Comparison of ENCODE assay signal across 28 cellular contexts in the genomic region with DNA sequence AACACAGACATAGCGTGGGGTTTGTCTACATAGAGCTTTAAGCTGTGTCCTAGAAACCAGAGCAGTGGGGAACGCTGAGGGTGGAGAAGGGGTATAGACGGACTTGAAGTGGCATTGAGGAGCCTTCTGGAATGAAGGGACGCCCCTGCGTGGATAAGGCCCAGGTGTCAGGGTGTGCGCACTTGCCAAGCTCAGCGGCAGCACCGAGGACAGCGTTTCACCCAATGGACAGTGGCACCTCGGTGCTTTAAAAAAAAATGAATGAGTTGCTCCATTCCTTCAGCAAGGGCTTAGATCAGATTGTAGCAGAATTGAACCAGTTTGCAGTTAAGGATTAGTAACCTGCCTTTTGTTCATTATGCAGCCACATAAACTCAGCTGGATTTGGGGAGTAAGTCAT.
"Had no signal": no experiment of that assay in that cellular context is flagged by ENCODE, and none has a peak within 500 bp of the region (broad histone marks: within the 10 kb centered on the region; RNA-seq: fewer than 3 reads in every experiment).

No MANE protein-coding gene starts in this region.

- H3K27ac Mint-ChIP-seq: activated naive CD4-positive, alpha-beta T cell treated with anti-CD3 and anti-CD28 coated beads, Interleukin-2, amount 10 ng/mL, durations not matched to agents 7 days and 5 days; activated naive CD8-positive, alpha-beta T cell treated with anti-CD3 and anti-CD28 coated beads, Interleukin-2, amount 50 U/mL, for 24 hours; immature natural killer cell; mesothelial cell of epicardium had no signal

- H3K9me3 Mint-ChIP-seq: activated naive CD4-positive, alpha-beta T cell treated with anti-CD3 and anti-CD28 coated beads, Interleukin-2, amount 10 ng/mL, durations not matched to agents 7 days and 5 days; activated naive CD8-positive, alpha-beta T cell treated with anti-CD3 and anti-CD28 coated beads, Interleukin-2, amount 50 U/mL, for 24 hours; immature natural killer cell; naive B cell; nephron progenitor cell had no signal

- H3K27me3 Mint-ChIP-seq: activated naive CD4-positive, alpha-beta T cell treated with anti-CD3 and anti-CD28 coated beads, Interleukin-2, amount 10 ng/mL, durations not matched to agents 7 days and 5 days; activated naive CD8-positive, alpha-beta T cell treated with anti-CD3 and anti-CD28 coated beads, Interleukin-2, amount 50 U/mL, for 24 hours; naive B cell had no signal

- H3K4me1 Mint-ChIP-seq: activated naive CD4-positive, alpha-beta T cell treated with anti-CD3 and anti-CD28 coated beads, Interleukin-2, amount 10 ng/mL, durations not matched to agents 7 days and 5 days; immature natural killer cell had no signal

- H3K4me3 Mint-ChIP-seq: activated naive CD4-positive, alpha-beta T cell treated with anti-CD3 and anti-CD28 coated beads, Interleukin-2, amount 10 ng/mL, durations not matched to agents 7 days and 5 days; activated naive CD8-positive, alpha-beta T cell treated with anti-CD3 and anti-CD28 coated beads, Interleukin-2, amount 50 U/mL, for 24 hours; immature natural killer cell; mesothelial cell of epicardium; nephron progenitor cell had no signal

- H3K4me1 ChIP-seq: gastroesophageal sphincter, prostate gland had no signal

- FAIRE-seq: endothelial cell of umbilical vein, kidney, urothelium cell line had no signal

- H3K27me3 ChIP-seq: gastroesophageal sphincter, neutrophil had no signal

- DNase-seq: activated CD4-positive, alpha-beta T cell treated with anti-CD3 and anti-CD28 coated beads for 1 hour; activated CD8-positive, alpha-beta memory T cell treated with anti-CD3 and anti-CD28 coated beads for 24 hours; activated gamma-delta T cell; activated naive CD4-positive, alpha-beta T cell treated with anti-CD3 and anti-CD28 coated beads, Interleukin-2, amount 10 ng/mL, durations not matched to agents 7 days and 5 days; activated naive CD8-positive, alpha-beta T cell treated with anti-CD3 and anti-CD28 coated beads, Interleukin-2, amount 50 U/mL, for 24 hours; cerebellar nuclear complex; immature natural killer cell; kidney; left colon; mammary epithelial cell; naive B cell; nephron progenitor cell; retina; stimulated activated CD4-positive, alpha-beta T cell treated with anti-CD3 and anti-CD28 coated beads, Interleukin-12 subunit alpha, Interleukin-12 subunit beta, amount 100 ng/mL, for 4 hours; stimulated activated CD4-positive, alpha-beta T cell treated with anti-CD3 and anti-CD28 coated beads, Interleukin-4, amount 100 ng/mL, for 1 hour; stimulated activated naive CD8-positive, alpha-beta T cell treated with anti-CD3 and anti-CD28 coated beads, Interleukin-15, Interleukin-2, amounts not matched to agents 100 U/mL and 50 U/mL, for 24 hours; T-helper 2 cell; trophoblast cell had no signal

- ATAC-seq: activated naive CD8-positive, alpha-beta T cell treated with anti-CD3 and anti-CD28 coated beads, Interleukin-2, amount 50 U/mL, for 24 hours; gastroesophageal sphincter; left colon; sciatic nerve; stimulated activated naive CD8-positive, alpha-beta T cell treated with anti-CD3 and anti-CD28 coated beads, Interleukin-15, Interleukin-2, amounts not matched to agents 100 U/mL and 50 U/mL, for 24 hours had no signal

- H3K4me3 ChIP-seq: coronary artery, gastroesophageal sphincter, prostate gland, skin epidermis, thoracic aorta had no signal

- H3K9me3 ChIP-seq: gastroesophageal sphincter, neutrophil, prostate gland, thoracic aorta had no signal

- H3K27ac ChIP-seq: coronary artery, gastroesophageal sphincter, neutrophil, prostate gland, thoracic aorta had no signal
